Comparison of ENCODE assay signal across 10 cellular contexts in genomic region chr2:128638741-128639477, GRCh38.
DNase-seq lines count a peak whose midpoint lies in the region; ATAC-seq lines count a peak whose summit lies in the region.
"Had no signal": no experiment of that assay in that cellular context is flagged by ENCODE, and none has a peak within 500 bp of the region (broad histone marks: within the 10 kb centered on the region; RNA-seq: fewer than 3 reads in every experiment).

No MANE protein-coding gene starts in this region.

- ATAC-seq in GM21528 (IDR thresholded peaks at IDR 0.05; ENCODE audit: low FRiP score, unreplicated experiment): no peak
- ATAC-seq in GM19455 (IDR thresholded peaks at IDR 0.05; ENCODE audit: unreplicated experiment): no peak

- intact Hi-C loops in head of caudate nucleus (cut with DNase I): no loop called here

- peak; percentile 57 for DNase-seq in NCI-H146 (lab: John Stamatoyannopoulos, UW)
- DNase-seq in NCI-H146 treated with DMSO at 0.1 percent for 48 hours (lab: John Stamatoyannopoulos, UW; ENCODE audit: unreplicated experiment): no peak
- peak; percentile 14 for DNase-seq in NCI-H69 (lab: John Stamatoyannopoulos, UW)
- peak in 34 of 42 donors; percentile 21 to 76 (median 46) for DNase-seq in head of caudate nucleus
- peak; percentile 89 for DNase-seq in retina
- no peak for DNase-seq in GM19240 (ENCODE audit: insufficient read length, low spot score)
- DNase-seq: 8988T; activated CD4-positive, CD25-positive, alpha-beta regulatory T cell had no signal

Comparison
In these comparisons a context has a peak if more than half of its experiments do, and no peak if none do; other contexts are left out.
1. DNase-seq: peak in NCI-H146 (single experiment), NCI-H69 (single experiment), head of caudate nucleus (34 of 42) and retina (single experiment); none in NCI-H146 treated with DMSO at 0.1 percent for 48 hours (single experiment) and GM19240 (single experiment).